In the genomic region with DNA sequence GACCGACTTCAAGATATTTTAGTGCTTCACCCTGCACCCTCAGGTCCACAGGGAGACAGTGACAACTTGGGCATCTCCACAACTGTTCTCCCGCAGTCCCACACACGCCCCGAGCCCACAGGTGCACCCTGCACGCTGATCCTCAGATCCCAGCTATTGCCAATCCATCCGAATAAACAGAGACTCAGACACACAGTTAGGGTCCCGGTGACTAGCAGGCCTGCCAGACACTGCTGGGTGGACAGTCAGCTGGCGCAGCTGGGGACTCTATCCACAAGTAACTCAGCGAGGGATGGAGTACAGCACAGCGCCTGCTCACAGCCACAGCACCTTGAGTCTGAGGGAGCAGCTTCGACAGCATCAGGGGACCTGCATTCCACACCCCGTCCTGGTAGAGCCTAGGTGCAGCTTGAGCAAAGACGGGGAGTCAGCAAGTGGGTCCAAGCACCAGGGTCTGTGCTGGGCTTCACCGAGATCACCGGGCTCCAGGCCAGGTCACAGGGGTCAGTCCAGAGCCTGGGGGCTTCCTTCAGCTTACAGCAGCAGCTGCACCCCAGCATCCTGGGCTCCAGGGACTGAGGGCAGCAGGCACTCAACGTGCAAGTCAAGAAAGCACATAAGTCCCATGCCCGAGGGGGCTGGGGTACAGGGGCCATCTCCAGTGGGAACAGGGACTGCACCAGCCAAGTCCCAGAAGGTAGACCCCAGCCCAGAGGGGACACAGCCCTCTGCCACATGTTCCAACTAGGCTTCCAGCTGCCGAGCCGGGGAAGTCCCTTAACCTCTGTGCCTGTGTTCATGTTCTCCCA, we compare ENCODE assay signal across 8 cellular contexts. TPM values are rescaled to one million over a fixed set of nuclear protein-coding genes. Genes with fewer than 3 reads are reported as not detected.
DNase-seq lines count a peak whose midpoint lies in the region; ATAC-seq, FAIRE-seq and TF ChIP-seq lines count a peak whose summit lies in the region.

No MANE protein-coding gene starts in this region.

- H3K9me3 ChIP-seq in RWPE2 (ENCODE audit: severe bottlenecking), result no peaks in the 10 kb centered on the region

- intact Hi-C loops in head of caudate nucleus (cut with DNase I), result loop anchor here (5.0 kb wide), 1 partner anchor 444 kb away; no protein-coding TSS in a partner anchor

- H3K4me3 ChIP-seq in RWPE2 (ENCODE audit: severe bottlenecking), result no peak overlapping the region

- H3K27me3 ChIP-seq in RWPE2 (ENCODE audit: insufficient read depth, poor library complexity, severe bottlenecking), result no peaks in the 10 kb centered on the region

- H3K4me1 ChIP-seq in RWPE2 (ENCODE audit: insufficient read depth, poor library complexity, severe bottlenecking), result peaks cover 40% of the 10 kb centered on the region

- peak; percentile 1; the same call in 1 of the 3 replicates for ATAC-seq in RWPE2 (ENCODE audit: low read depth)

- in situ Hi-C loops in GM13976 (cut with MboI; ENCODE audit: low sequenced_read_pairs, unreplicated experiment), result loop anchor here (5.0 to 25.0 kb wide), 2 partner anchors 139 to 299 kb away; partner anchors contain the start of genes APOBEC3C and APOBEC3D

- H3K36me3 ChIP-seq in RWPE2 (ENCODE audit: low read depth), result peaks cover 73% of the 10 kb centered on the region

- peak overlapping the region; percentile 15 for H3K27ac ChIP-seq in C4-2B
- H3K27ac ChIP-seq in RWPE2 (ENCODE audit: poor library complexity, severe bottlenecking), result peak overlapping the region; percentile 96

- TF ChIP-seq POLR2A in GM12891 (IDR thresholded peaks at IDR 0.05; ENCODE audit: low read depth, low read length), result peak; percentile 92
- TF ChIP-seq POLR2A in erythroblast (IDR thresholded peaks at IDR 0.05; ENCODE audit: low read length), result peak; percentile 56

- no peak for DNase-seq in GM12891 (ENCODE audit: insufficient read length, low spot score)
- DNase-seq in RWPE2 (ENCODE audit: low spot score), result peak; percentile 49
- no peak for DNase-seq in erythroblast (lab: John Stamatoyannopoulos, UW)
- no peak for DNase-seq in GM13976 (ENCODE audit: low spot score)
- no peak for DNase-seq in ecto neural progenitor cell (ENCODE audit: low spot score)
- no peak for DNase-seq in GM19239 (ENCODE audit: insufficient read length, low spot score)
- no peak for DNase-seq in head of caudate nucleus

- FAIRE-seq in GM12891 (lab: Jason Lieb, UNC) (no peak), GM19239 (lab: Jason Lieb, UNC) (no peak)

- TF ChIP-seq CTCF in C4-2B (conservative IDR thresholded peaks at IDR 0.05), result no peak
- no peak for TF ChIP-seq CTCF in RWPE2 (IDR thresholded peaks at IDR 0.05; ENCODE audit: poor library complexity, severe bottlenecking)
- TF ChIP-seq CTCF in GM13976 (IDR thresholded peaks at IDR 0.05; ENCODE audit: borderline replicate concordance, control extremely low read depth, extremely low read depth, insufficient read depth, missing control alignments), result no peak

TF ChIP-seq in GM12891, 5 proteins besides CTCF, POLR2A, EP300 and RAD21:
- TF ChIP-seq PAX5 (IDR thresholded peaks at IDR 0.05; ENCODE audit: insufficient read depth, low read length, severe bottlenecking), result no peak
- TF ChIP-seq POLR2AphosphoS5 (IDR thresholded peaks at IDR 0.05; ENCODE audit: low read depth, low read length), result peak; percentile 87
- no peak for TF ChIP-seq SPI1 (IDR thresholded peaks at IDR 0.05; ENCODE audit: low read depth, low read length)
- TF ChIP-seq TAF1 (IDR thresholded peaks at IDR 0.05; ENCODE audit: low read depth, low read length), result no peak

RNA-seq across cellular contexts. Expression of gene RPL3, which starts 7.6 kb away (rescaled TPM):
- 5,515 TPM for polyA plus RNA-seq in GM12891 (2012; ENCODE audit: low read depth, missing spikeins)

RNA-seq across cellular contexts. Expression of gene SYNGR1, which starts 38.0 kb away (rescaled TPM):
- polyA plus RNA-seq in GM12891 (2012; ENCODE audit: low read depth, missing spikeins), result 4.9 TPM
